11 cellular contexts compared by ENCODE assay signal in the genomic region with DNA sequence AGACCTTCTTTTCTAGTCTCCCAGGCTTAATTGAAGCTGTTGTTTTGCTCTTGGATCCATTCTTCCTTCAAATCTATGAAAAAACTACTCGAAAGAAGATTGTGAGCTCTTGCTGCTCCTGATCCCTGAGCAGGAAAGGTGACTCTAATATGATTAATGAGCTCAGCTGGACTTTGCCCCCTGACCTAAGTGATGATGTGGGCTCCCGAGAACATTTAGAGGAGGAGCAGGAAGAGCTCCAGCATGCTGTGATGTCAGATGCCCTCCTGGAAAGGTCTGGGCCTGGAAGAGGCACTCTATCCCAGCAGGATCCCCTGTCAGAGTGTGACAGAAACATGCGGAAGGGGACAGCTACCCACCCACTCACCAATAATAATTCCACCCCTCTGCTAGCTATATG.
DNase-seq lines count a peak whose midpoint lies in the region; ATAC-seq and TF ChIP-seq lines count a peak whose summit lies in the region.
"Had no signal": no experiment of that assay in that cellular context is flagged by ENCODE, and none has a peak within 500 bp of the region (broad histone marks: within the 10 kb centered on the region; RNA-seq: fewer than 3 reads in every experiment).

No MANE protein-coding gene starts in this region.

- POLR2A ChIA-PET in naive thymus-derived CD8-positive, alpha-beta T cell (lab: Charles Lee): interaction anchor here (0.6 kb wide), 1 partner anchor 10 kb away, joined by 3 read pairs; no protein-coding TSS in a partner anchor

- H3K4me3 Mint-ChIP-seq in memory B cell (no peak overlapping the region), chondrocyte (ENCODE audit: unreplicated experiment) (no peak overlapping the region)
- H3K4me3 Mint-ChIP-seq in naive thymus-derived CD8-positive, alpha-beta T cell: peak overlapping the region in 1 of 10 donors; percentile 19
- H3K4me3 Mint-ChIP-seq: activated B cell treated with CpG ODN at 0.5 μM for 24 hours had no signal

- no peak overlapping the region for H3K4me3 ChIP-seq in choroid plexus epithelial cell (ENCODE audit: low read depth, low read length)
- H3K4me3 ChIP-seq in transverse colon: no peak overlapping the region
- H3K4me3 ChIP-seq: cardiac muscle cell had no signal

- TF ChIP-seq CTCF in choroid plexus epithelial cell (conservative IDR thresholded peaks at IDR 0.05; ENCODE audit: low read depth, low read length) (no peak), transverse colon (IDR thresholded peaks at IDR 0.05) (no peak), chondrocyte (IDR thresholded peaks at IDR 0.05) (no peak)

- no peaks in the 10 kb centered on the region for H3K27me3 ChIP-seq in transverse colon
- H3K27me3 ChIP-seq: cardiac muscle cell had no signal

- no peaks in the 10 kb centered on the region for H3K27me3 Mint-ChIP-seq in memory B cell
- peaks cover 0 to 4% (median 0%) of the 10 kb centered on the region in 5 donors for H3K27me3 Mint-ChIP-seq in naive thymus-derived CD8-positive, alpha-beta T cell
- no peaks in the 10 kb centered on the region for H3K27me3 Mint-ChIP-seq in chondrocyte (ENCODE audit: low read depth)
- H3K27me3 Mint-ChIP-seq: activated B cell treated with CpG ODN at 0.5 μM for 24 hours had no signal

- TF ChIP-seq EP300 in transverse colon (IDR thresholded peaks at IDR 0.05; ENCODE audit: low read depth): no peak

- intact Hi-C loops in transverse colon (cut with DNase I; ENCODE audit: low total_unique reads): no loop called here

- peak overlapping the region in 2 of 4 donors; percentile 28 to 64 for H3K27ac ChIP-seq in transverse colon
- H3K27ac ChIP-seq: cardiac muscle cell had no signal

- peaks cover 6% of the 10 kb centered on the region for H3K36me3 Mint-ChIP-seq in memory B cell
- no peaks in the 10 kb centered on the region for H3K36me3 Mint-ChIP-seq in naive thymus-derived CD8-positive, alpha-beta T cell
- H3K36me3 Mint-ChIP-seq in chondrocyte (ENCODE audit: low read depth): no peaks in the 10 kb centered on the region

- no peaks in the 10 kb centered on the region for H3K36me3 ChIP-seq in transverse colon
- H3K36me3 ChIP-seq: cardiac muscle cell had no signal

- H3K4me1 Mint-ChIP-seq in memory B cell (peaks cover 24% of the 10 kb centered on the region), chondrocyte (ENCODE audit: low read depth) (peaks cover 44% of the 10 kb centered on the region)
- peaks cover 6 to 18% (median 7%) of the 10 kb centered on the region in 4 donors for H3K4me1 Mint-ChIP-seq in naive thymus-derived CD8-positive, alpha-beta T cell

- no peak for TF ChIP-seq POLR2A in transverse colon (IDR thresholded peaks at IDR 0.05)

- peak overlapping the region; percentile 45 for H3K27ac Mint-ChIP-seq in memory B cell
- H3K27ac Mint-ChIP-seq in naive thymus-derived CD8-positive, alpha-beta T cell: peak overlapping the region in 5 of 10 donors; percentile 11 to 63 (median 43)
- H3K27ac Mint-ChIP-seq in chondrocyte (ENCODE audit: unreplicated experiment): no peak overlapping the region
- H3K27ac Mint-ChIP-seq: activated B cell treated with CpG ODN at 0.5 μM for 24 hours had no signal

- no peaks in the 10 kb centered on the region for H3K9me3 Mint-ChIP-seq in memory B cell
- H3K9me3 Mint-ChIP-seq in naive thymus-derived CD8-positive, alpha-beta T cell: no peaks in the 10 kb centered on the region
- peaks cover 2% of the 10 kb centered on the region for H3K9me3 Mint-ChIP-seq in chondrocyte (ENCODE audit: low read depth)
- H3K9me3 Mint-ChIP-seq: activated B cell treated with CpG ODN at 0.5 μM for 24 hours had no signal

- 50% methylated on average over 3 of the region's 3 CpGs; no CpG with 5 or more reads in 1 of the 2 donors for WGBS in transverse colon (ENCODE audit: low coverage in 1 of 2), 2 donors

- peaks cover 0 to 2% (median under 1%) of the 10 kb centered on the region in 4 donors for H3K4me1 ChIP-seq in transverse colon

- in situ Hi-C loops in transverse colon (cut with MboI; ENCODE audit: low pct_ligation_motif_present in 1 of 4, low pct_unique_long_range_greater_than_20kb in 1 of 4, low sequenced_read_pairs in 3 of 4): no loop called here

- DNase-seq in HuH-7 (ENCODE audit: low spot score): peak; percentile 44
- DNase-seq in choroid plexus epithelial cell (ENCODE audit: low read depth): peak; percentile 69
- DNase-seq in memory B cell (ENCODE audit: low spot score in 2 of 2): no peak
- peak; percentile 36 for DNase-seq in transverse colon
- no peak for DNase-seq in naive thymus-derived CD8-positive, alpha-beta T cell
- no peak for DNase-seq in chondrocyte (ENCODE audit: low spot score)
- DNase-seq in epidermal melanocyte (ENCODE audit: insufficient read length, low spot score): no peak
- DNase-seq: activated B cell treated with CpG ODN at 0.5 μM for 24 hours, MV-4-11, NCI-H524 treated with DMSO at 0.1 percent for 48 hours had no signal

- ATAC-seq in memory B cell (ENCODE audit: low read depth): no peak
- no peak for ATAC-seq in naive thymus-derived CD8-positive, alpha-beta T cell

- no peaks in the 10 kb centered on the region for H3K9me3 ChIP-seq in transverse colon

Comparison
In these comparisons a context has a peak if more than half of its experiments do, and no peak if none do; other contexts are left out.
1. DNase-seq: peak in HuH-7 (single experiment), choroid plexus epithelial cell (single experiment) and transverse colon (single experiment); none in memory B cell (0 of 2), naive thymus-derived CD8-positive, alpha-beta T cell (0 of 10), chondrocyte (single experiment) and epidermal melanocyte (single experiment).